1 cellular context compared by ENCODE assay signal in genomic region chr9:128361981-128362646, GRCh38.
A peak's percentile ranks its signal among the peaks of the same experiment; 100 is the strongest.
TF ChIP-seq lines count a peak whose summit lies in the region.

No MANE protein-coding gene starts in this region.

TF ChIP-seq in H1, 55 proteins besides CTCF, POLR2A, EP300 and RAD21:
- no peak for TF ChIP-seq BRCA1 (IDR thresholded peaks at IDR 0.05; ENCODE audit: low read depth, low read length)
- 0 out of 2 replicates have a peak, but pooled peaks have one; percentile 27 for TF ChIP-seq CREB1 (IDR thresholded peaks at IDR 0.05)
- TF ChIP-seq, protein P1, sequence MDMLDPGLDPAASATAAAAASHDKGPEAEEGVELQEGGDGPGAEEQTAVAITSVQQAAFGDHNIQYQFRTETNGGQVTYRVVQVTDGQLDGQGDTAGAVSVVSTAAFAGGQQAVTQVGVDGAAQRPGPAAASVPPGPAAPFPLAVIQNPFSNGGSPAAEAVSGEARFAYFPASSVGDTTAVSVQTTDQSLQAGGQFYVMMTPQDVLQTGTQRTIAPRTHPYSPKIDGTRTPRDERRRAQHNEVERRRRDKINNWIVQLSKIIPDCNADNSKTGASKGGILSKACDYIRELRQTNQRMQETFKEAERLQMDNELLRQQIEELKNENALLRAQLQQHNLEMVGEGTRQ (IDR thresholded peaks at IDR 0.05; ENCODE audit: low read length), result peak; percentile 23; the same call in 1 of the 2 replicates
- peak; percentile 49 for TF ChIP-seq EZH2 (IDR thresholded peaks at IDR 0.05; ENCODE audit: low read depth, low read length, severe bottlenecking)
- peak; percentile 55; the same call in 1 of the 2 replicates for TF ChIP-seq JUND (IDR thresholded peaks at IDR 0.05; ENCODE audit: low read length)
- TF ChIP-seq, protein P2, sequence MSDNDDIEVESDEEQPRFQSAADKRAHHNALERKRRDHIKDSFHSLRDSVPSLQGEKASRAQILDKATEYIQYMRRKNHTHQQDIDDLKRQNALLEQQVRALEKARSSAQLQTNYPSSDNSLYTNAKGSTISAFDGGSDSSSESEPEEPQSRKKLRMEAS (IDR thresholded peaks at IDR 0.05), result peak; percentile 70
- peak; percentile 62; the same call in 1 of the 2 replicates for TF ChIP-seq E2F6 (IDR thresholded peaks at IDR 0.05)
- peak; percentile 28; the same call in 1 of the 2 replicates for TF ChIP-seq SUZ12 (IDR thresholded peaks at IDR 0.05; ENCODE audit: low read length)
- no peak for TF ChIP-seq EGR1 (IDR thresholded peaks at IDR 0.05; ENCODE audit: borderline replicate concordance, low read depth, low read length)
- TF ChIP-seq CBX5 (IDR thresholded peaks at IDR 0.05; ENCODE audit: low read depth, low read length), result no peak
- no peak for TF ChIP-seq ASH2L (IDR thresholded peaks at IDR 0.05; ENCODE audit: low read length)
- TF ChIP-seq SIN3A (conservative IDR thresholded peaks at IDR 0.05 in 1 of 2, IDR thresholded peaks at IDR 0.05 in 1 of 2; ENCODE audit: low read depth in 1 of 2, low read length in 2 of 2), result peak in 1 of 2 experiments; percentile 54; a peak in 2 of 4 replicates
- peak; percentile 48; the same call in 1 of the 2 replicates for TF ChIP-seq BACH1 (IDR thresholded peaks at IDR 0.05; ENCODE audit: low read length)
- no peak for TF ChIP-seq RFX5 (IDR thresholded peaks at IDR 0.05; ENCODE audit: borderline replicate concordance, low read depth, low read length)
- TF ChIP-seq, protein P3, sequence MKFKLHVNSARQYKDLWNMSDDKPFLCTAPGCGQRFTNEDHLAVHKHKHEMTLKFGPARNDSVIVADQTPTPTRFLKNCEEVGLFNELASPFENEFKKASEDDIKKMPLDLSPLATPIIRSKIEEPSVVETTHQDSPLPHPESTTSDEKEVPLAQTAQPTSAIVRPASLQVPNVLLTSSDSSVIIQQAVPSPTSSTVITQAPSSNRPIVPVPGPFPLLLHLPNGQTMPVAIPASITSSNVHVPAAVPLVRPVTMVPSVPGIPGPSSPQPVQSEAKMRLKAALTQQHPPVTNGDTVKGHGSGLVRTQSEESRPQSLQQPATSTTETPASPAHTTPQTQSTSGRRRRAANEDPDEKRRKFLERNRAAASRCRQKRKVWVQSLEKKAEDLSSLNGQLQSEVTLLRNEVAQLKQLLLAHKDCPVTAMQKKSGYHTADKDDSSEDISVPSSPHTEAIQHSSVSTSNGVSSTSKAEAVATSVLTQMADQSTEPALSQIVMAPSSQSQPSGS (IDR thresholded peaks at IDR 0.05; ENCODE audit: low read length), result 0 out of 2 replicates have a peak, but pooled peaks have one; percentile 48
TF ChIP-seq in H1: peak in this region for 10.
